1 cellular context compared by ENCODE assay signal in the genomic region with DNA sequence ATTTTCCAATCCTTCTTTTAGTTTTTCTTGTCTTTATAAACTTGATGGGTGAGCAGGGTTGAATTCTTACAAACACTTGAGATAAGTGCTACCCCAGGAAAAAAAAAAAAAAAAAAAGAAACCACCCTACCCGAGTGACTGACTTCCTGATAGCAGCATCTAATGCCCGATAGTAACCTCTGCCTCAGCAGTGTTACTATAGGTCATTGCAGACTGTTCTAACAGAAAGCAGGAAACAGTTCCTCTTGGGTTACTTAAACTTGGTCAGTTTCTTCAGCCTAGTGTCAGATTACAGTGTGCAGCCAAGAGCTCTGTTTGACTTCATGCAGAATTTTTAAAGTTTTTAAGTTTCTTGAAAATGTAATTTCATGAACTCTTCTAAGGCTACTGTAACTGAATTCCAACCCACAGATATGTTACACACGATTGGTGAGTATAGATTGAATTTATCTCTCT.
A peak's percentile ranks its signal among the peaks of the same experiment; 100 is the strongest.
TF ChIP-seq lines count a peak whose summit lies in the region.

No MANE protein-coding gene starts in this region.

TF ChIP-seq in H1, 55 proteins besides CTCF, POLR2A, EP300 and RAD21:
- TF ChIP-seq JUND (IDR thresholded peaks at IDR 0.05; ENCODE audit: low read length) = no peak
- TF ChIP-seq GTF2F1 (IDR thresholded peaks at IDR 0.05; ENCODE audit: borderline replicate concordance, low read depth, low read length) = no peak
- no peak for TF ChIP-seq SP2 (IDR thresholded peaks at IDR 0.05; ENCODE audit: low read length)
- TF ChIP-seq PHF8 (conservative IDR thresholded peaks at IDR 0.05; ENCODE audit: low read depth, low read length) = 0 out of 2 replicates have a peak, but pooled peaks have one; percentile 37
- no peak for TF ChIP-seq RFX5 (IDR thresholded peaks at IDR 0.05; ENCODE audit: borderline replicate concordance, low read depth, low read length)
- TF ChIP-seq SAP30 (IDR thresholded peaks at IDR 0.05; ENCODE audit: insufficient read depth, insufficient replicate concordance, low read length) = no peak
- peak; percentile 99 for TF ChIP-seq RXRA (IDR thresholded peaks at IDR 0.05; ENCODE audit: insufficient read depth, low read depth, low read length)
- peak; percentile 27; the same call in 1 of the 2 replicates for TF ChIP-seq SP1 (IDR thresholded peaks at IDR 0.05; ENCODE audit: low read depth, low read length)
